In the genomic region with DNA sequence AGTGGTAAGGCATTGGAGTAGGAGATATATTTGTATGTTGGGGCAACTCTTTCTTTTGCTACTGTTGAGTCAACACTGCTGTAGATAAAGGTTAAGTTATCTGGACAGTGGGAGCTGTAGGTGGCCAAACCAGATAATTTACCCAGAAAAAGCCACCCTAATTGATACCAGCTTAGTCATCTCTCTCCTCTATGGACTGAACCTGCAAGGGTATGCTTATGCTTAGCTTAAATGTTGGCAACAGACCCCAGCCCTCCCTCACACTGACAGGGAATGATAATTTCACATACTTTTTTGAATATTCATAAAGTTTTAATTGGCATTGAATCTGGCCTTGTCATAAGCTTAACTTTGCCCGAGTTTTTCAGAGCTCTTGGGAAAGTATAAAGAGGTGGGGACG, we compare ENCODE assay signal across 12 cellular contexts.
"Had no signal": no experiment of that assay in that cellular context is flagged by ENCODE, and none has a peak within 500 bp of the region (broad histone marks: within the 10 kb centered on the region; RNA-seq: fewer than 3 reads in every experiment).

No MANE protein-coding gene starts in this region.

- H3K27ac ChIP-seq: neutrophil had no signal

- H3K4me3 ChIP-seq: cardiac muscle cell, lung had no signal

- DNase-seq: activated CD4-positive, CD25-positive, alpha-beta regulatory T cell treated with anti-CD3 and anti-CD28 coated beads, Interleukin-2, amount 50 U/mL, for 72 hours; activated naive CD4-positive, alpha-beta T cell treated with Interleukin-2 at 50 U/mL for 16 hours; activated naive CD8-positive, alpha-beta T cell treated with anti-CD3 and anti-CD28 coated beads, Interleukin-2, amount 50 U/mL, for 24 hours; endodermal cell; left colon; naive thymus-derived CD4-positive, alpha-beta T cell; T-helper 9 cell had no signal

- H3K27me3 ChIP-seq: cardiac muscle cell had no signal

- ATAC-seq: activated naive CD8-positive, alpha-beta T cell treated with anti-CD3 and anti-CD28 coated beads, Interleukin-2, amount 50 U/mL, for 24 hours; activated T-helper 17 cell treated with anti-CD3 and anti-CD28 coated beads, Interleukin-2, amount 50 U/mL, for 72 hours; left colon; naive thymus-derived CD4-positive, alpha-beta T cell; stimulated activated effector memory CD8-positive, alpha-beta T cell treated with anti-CD3 and anti-CD28 coated beads, Interleukin-12 subunit alpha, Interleukin-12 subunit beta, amount 100 ng/mL, for 72 hours had no signal

- H3K36me3 ChIP-seq: cardiac muscle cell, neutrophil had no signal

- H3K9me3 ChIP-seq: neutrophil had no signal
